Comparison of ENCODE assay signal across 19 cellular contexts in genomic region chr12:104280111-104280510, GRCh38. TPM values are rescaled to one million over a fixed set of nuclear protein-coding genes. Genes with fewer than 3 reads are reported as not detected.
A peak's percentile ranks its signal among the peaks of the same experiment; 100 is the strongest.
DNase-seq lines count a peak whose midpoint lies in the region; ATAC-seq, FAIRE-seq and TF ChIP-seq lines count a peak whose summit lies in the region.
"Had no signal": no experiment of that assay in that cellular context is flagged by ENCODE, and none has a peak within 500 bp of the region (broad histone marks: within the 10 kb centered on the region; RNA-seq: fewer than 3 reads in every experiment).

No MANE protein-coding gene starts in this region.

- H3K27me3 ChIP-seq in fibroblast of lung (ENCODE audit: control insufficient read depth, insufficient read depth, low read length), result no peaks in the 10 kb centered on the region
- no peaks in the 10 kb centered on the region for H3K27me3 ChIP-seq in tibial artery
- no peaks in the 10 kb centered on the region for H3K27me3 ChIP-seq in effector memory CD4-positive, alpha-beta T cell (replicated peaks; ENCODE audit: control insufficient read depth, insufficient read depth, low read length, poor library complexity, severe bottlenecking)
- H3K27me3 ChIP-seq: heart left ventricle, pancreas had no signal

- ATAC-seq in activated CD8-positive, alpha-beta memory T cell treated with anti-CD3 and anti-CD28 coated beads, Interleukin-2, amount 10 ng/mL, durations not matched to agents 7 days and 5 days, result no peak
- ATAC-seq in HG03469 (IDR thresholded peaks at IDR 0.05; ENCODE audit: unreplicated experiment), result no peak
- ATAC-seq: heart left ventricle; stimulated activated memory B cell treated with anti-CD40 and anti-IgM and Interleukin-4, amounts not matched to agents 10 μg/mL and 1 μg/mL and 100 μg/mL, for 72 hours had no signal

- peak overlapping the region; percentile 38 for H3K4me2 ChIP-seq in fibroblast of lung (ENCODE audit: extremely low read depth, insufficient read depth, low read length)

- peaks cover 9% of the 10 kb centered on the region for H3K4me1 Mint-ChIP-seq in activated CD8-positive, alpha-beta memory T cell treated with anti-CD3 and anti-CD28 coated beads, Interleukin-2, amount 10 ng/mL, durations not matched to agents 7 days and 5 days

- TF ChIP-seq CTCF in fibroblast of lung (conservative IDR thresholded peaks at IDR 0.05 in 1 of 2, IDR thresholded peaks at IDR 0.05 in 1 of 2; ENCODE audit: low read depth in 1 of 2, low read length in 2 of 2) (no peak), tibial artery (IDR thresholded peaks at IDR 0.05) (no peak)

- no peak overlapping the region for H3K4me3 Mint-ChIP-seq in activated CD8-positive, alpha-beta memory T cell treated with anti-CD3 and anti-CD28 coated beads, Interleukin-2, amount 10 ng/mL, durations not matched to agents 7 days and 5 days
- H3K4me3 Mint-ChIP-seq: activated CD8-positive, alpha-beta T cell treated with anti-CD3 and anti-CD28 coated beads for 36 hours; stimulated activated memory B cell treated with anti-CD40 and anti-IgM and Interleukin-4, amounts not matched to agents 10 μg/mL and 1 μg/mL and 100 μg/mL, for 72 hours; type B pancreatic cell had no signal

- no peaks in the 10 kb centered on the region for H4K20me1 ChIP-seq in fibroblast of lung (ENCODE audit: control insufficient read depth, extremely low read depth, insufficient read depth, low read length)

- H3K9me3 ChIP-seq in fibroblast of lung (ENCODE audit: control insufficient read depth, insufficient read depth, low read depth, low read length) (no peaks in the 10 kb centered on the region), tibial artery (no peaks in the 10 kb centered on the region)
- H3K9me3 ChIP-seq in effector memory CD4-positive, alpha-beta T cell (ENCODE audit: control insufficient read depth, low read length), result no peaks in the 10 kb centered on the region
- H3K9me3 ChIP-seq: Caco-2, heart left ventricle, pancreas had no signal

- no peak for FAIRE-seq in RCC 7860 (lab: Jason Lieb, UNC)
- FAIRE-seq: colon, islet of Langerhans, pancreas had no signal

- H3K27ac Mint-ChIP-seq in activated CD8-positive, alpha-beta memory T cell treated with anti-CD3 and anti-CD28 coated beads, Interleukin-2, amount 10 ng/mL, durations not matched to agents 7 days and 5 days, result no peak overlapping the region
- H3K27ac Mint-ChIP-seq: activated CD8-positive, alpha-beta T cell treated with anti-CD3 and anti-CD28 coated beads for 36 hours; stimulated activated memory B cell treated with anti-CD40 and anti-IgM and Interleukin-4, amounts not matched to agents 10 μg/mL and 1 μg/mL and 100 μg/mL, for 72 hours had no signal

- no peak overlapping the region for H2AFZ ChIP-seq in fibroblast of lung (ENCODE audit: low read length)

- H3K27me3 Mint-ChIP-seq in activated CD8-positive, alpha-beta memory T cell treated with anti-CD3 and anti-CD28 coated beads, Interleukin-2, amount 10 ng/mL, durations not matched to agents 7 days and 5 days, result peaks cover 7% of the 10 kb centered on the region
- H3K27me3 Mint-ChIP-seq: type B pancreatic cell had no signal

- peaks cover 3% of the 10 kb centered on the region for H3K36me3 Mint-ChIP-seq in activated CD8-positive, alpha-beta memory T cell treated with anti-CD3 and anti-CD28 coated beads, Interleukin-2, amount 10 ng/mL, durations not matched to agents 7 days and 5 days
- H3K36me3 Mint-ChIP-seq: stimulated activated memory B cell treated with anti-CD40 and anti-IgM and Interleukin-4, amounts not matched to agents 10 μg/mL and 1 μg/mL and 100 μg/mL, for 72 hours; type B pancreatic cell had no signal

- no peak overlapping the region for H3K9ac ChIP-seq in fibroblast of lung (ENCODE audit: insufficient read depth, low read length)

- no peaks in the 10 kb centered on the region for H3K36me3 ChIP-seq in fibroblast of lung (ENCODE audit: control insufficient read depth, insufficient read depth, low read length)
- H3K36me3 ChIP-seq in tibial artery, result no peaks in the 10 kb centered on the region
- no peaks in the 10 kb centered on the region for H3K36me3 ChIP-seq in effector memory CD4-positive, alpha-beta T cell (ENCODE audit: control insufficient read depth, insufficient read depth, low read length)
- H3K36me3 ChIP-seq: heart left ventricle, pancreas had no signal

- CTCF ChIA-PET in activated CD8-positive, alpha-beta memory T cell treated with anti-CD3 and anti-CD28 coated beads, Interleukin-2, amount 10 ng/mL, durations not matched to agents 7 days and 5 days (lab: Charles Lee), result interaction anchor here (0.7 kb wide), 1 partner anchor 18 kb away, joined by 3 read pairs; no protein-coding TSS in a partner anchor

- H3K79me2 ChIP-seq in fibroblast of lung (ENCODE audit: control insufficient read depth, insufficient read depth, low read length), result peaks cover 4% of the 10 kb centered on the region

- peak overlapping the region; percentile 83 for H3K27ac ChIP-seq in fibroblast of lung (ENCODE audit: insufficient read depth, low read length)
- peak overlapping the region; percentile 21 to 45 for H3K27ac ChIP-seq in tibial artery
- H3K27ac ChIP-seq in effector memory CD4-positive, alpha-beta T cell (ENCODE audit: insufficient read depth, low read length, poor library complexity, severe bottlenecking), result no peak overlapping the region
- H3K27ac ChIP-seq: pancreas had no signal

- H3K4me1 ChIP-seq in fibroblast of lung (ENCODE audit: control insufficient read depth, extremely low read depth, insufficient read depth, low read length) (peaks cover 18% of the 10 kb centered on the region), tibial artery (peaks cover 0 to 27% (median 7%) of the 10 kb centered on the region in 4 donors)
- H3K4me1 ChIP-seq in effector memory CD4-positive, alpha-beta T cell (ENCODE audit: control insufficient read depth, insufficient read depth, low read length, poor library complexity, severe bottlenecking), result no peaks in the 10 kb centered on the region
- H3K4me1 ChIP-seq: pancreas had no signal

- intact Hi-C loops in tibial artery (cut with DNase I; ENCODE audit: low total_unique reads), result no loop called here

- H3K9me3 Mint-ChIP-seq in activated CD8-positive, alpha-beta memory T cell treated with anti-CD3 and anti-CD28 coated beads, Interleukin-2, amount 10 ng/mL, durations not matched to agents 7 days and 5 days (ENCODE audit: low read depth), result no peaks in the 10 kb centered on the region
- H3K9me3 Mint-ChIP-seq: activated CD8-positive, alpha-beta T cell treated with anti-CD3 and anti-CD28 coated beads for 36 hours; stimulated activated memory B cell treated with anti-CD40 and anti-IgM and Interleukin-4, amounts not matched to agents 10 μg/mL and 1 μg/mL and 100 μg/mL, for 72 hours; type B pancreatic cell had no signal

- DNase-seq in activated CD8-positive, alpha-beta memory T cell treated with anti-CD3 and anti-CD28 coated beads for 24 hours, result peak; percentile 3
- no peak for DNase-seq in activated CD8-positive, alpha-beta memory T cell treated with anti-CD3 and anti-CD28 coated beads, Interleukin-2, amount 10 ng/mL, durations not matched to agents 7 days and 5 days
- DNase-seq in RCC 7860 (ENCODE audit: low spot score) (peak; percentile 38), fibroblast of lung (ENCODE audit: low read depth in 2 of 2) (peak in 1 of 2 donors; percentile 33), tibial artery (no peak), NCI-H146 treated with DMSO at 0.1 percent for 48 hours (lab: John Stamatoyannopoulos, UW; ENCODE audit: unreplicated experiment) (no peak)
- DNase-seq in effector memory CD4-positive, alpha-beta T cell, result no peak
- DNase-seq: 8988T; activated CD8-positive, alpha-beta T cell treated with anti-CD3 and anti-CD28 coated beads for 36 hours; amygdala; Caco-2; heart left ventricle; pancreas had no signal

- H3K4me3 ChIP-seq in fibroblast of lung (replicated peaks in 1 of 4; ENCODE audit: control extremely low read depth in 1 of 4, insufficient read depth in 1 of 4, low read depth in 3 of 4, low read length in 4 of 4), result peak overlapping the region in 2 of 4 experiments; percentile 0 to 27
- no peak overlapping the region for H3K4me3 ChIP-seq in tibial artery
- no peak overlapping the region for H3K4me3 ChIP-seq in effector memory CD4-positive, alpha-beta T cell (ENCODE audit: insufficient read depth, low read depth, low read length, poor library complexity, severe bottlenecking)
- H3K4me3 ChIP-seq: heart left ventricle, pancreas, skin epidermis had no signal

RNA-seq across cellular contexts. Expression of gene EID3, which starts 23.4 kb away (rescaled TPM):
- 1 to 10 TPM; 6.9 to 7.1 TPM for total RNA-seq in activated CD8-positive, alpha-beta memory T cell treated with anti-CD3 and anti-CD28 coated beads, Interleukin-2, amount 10 ng/mL, durations not matched to agents 7 days and 5 days
- total RNA-seq in fibroblast of lung, result 8.2 and 18.0 TPM in 2 replicates
- 2.3 and 3.5 TPM in 2 replicates for polyA plus RNA-seq in fibroblast of lung
- polyA plus RNA-seq in fibroblast of lung (2012), result 1.4 and 2.9 TPM in 2 replicates
- 0.37 TPM in 1 of 2 replicates, not detected in the other for polyA minus RNA-seq in fibroblast of lung (ENCODE audit: low replicate concordance)

Comparison
In these comparisons a context has a peak if more than half of its experiments do, and no peak if none do; other contexts are left out.
1. DNase-seq: peak in activated CD8-positive, alpha-beta memory T cell treated with anti-CD3 and anti-CD28 coated beads for 24 hours (single experiment) and RCC 7860 (single experiment); none in activated CD8-positive, alpha-beta memory T cell treated with anti-CD3 and anti-CD28 coated beads, Interleukin-2, amount 10 ng/mL, durations not matched to agents 7 days and 5 days (single experiment), tibial artery (0 of 2), NCI-H146 treated with DMSO at 0.1 percent for 48 hours (single experiment) and effector memory CD4-positive, alpha-beta T cell (0 of 3).